10 cellular contexts compared by ENCODE assay signal in genomic region chr11:132632641-132633124, GRCh38.
A peak's percentile ranks its signal among the peaks of the same experiment; 100 is the strongest.
DNase-seq lines count a peak whose midpoint lies in the region; ATAC-seq and TF ChIP-seq lines count a peak whose summit lies in the region.
"Had no signal": no experiment of that assay in that cellular context is flagged by ENCODE, and none has a peak within 500 bp of the region (broad histone marks: within the 10 kb centered on the region; RNA-seq: fewer than 3 reads in every experiment).

No MANE protein-coding gene starts in this region.

- no peak overlapping the region for H2AK5ac ChIP-seq in mesendoderm (ENCODE audit: low read length)

- in situ Hi-C loops in GM13976 (cut with MboI; ENCODE audit: low sequenced_read_pairs, unreplicated experiment): no loop called here

- no peak overlapping the region for H2BK120ac ChIP-seq in mesendoderm (ENCODE audit: low read depth, low read length)

- H2BK5ac ChIP-seq in mesendoderm (ENCODE audit: low read length): no peak overlapping the region

- H3K4me3 ChIP-seq in mesendoderm (ENCODE audit: low read length): no peak overlapping the region
- H3K4me3 ChIP-seq: adrenal gland, thyroid gland had no signal

- H2BK15ac ChIP-seq in mesendoderm (replicated peaks; ENCODE audit: low read depth): no peak overlapping the region

- no peaks in the 10 kb centered on the region for H3K27me3 ChIP-seq in mesendoderm (ENCODE audit: insufficient read depth, low read length, poor library complexity)
- H3K27me3 ChIP-seq: adrenal gland, thyroid gland had no signal

- no peak overlapping the region for H3K9ac ChIP-seq in mesendoderm (ENCODE audit: low read length)

- no peaks in the 10 kb centered on the region for H3K79me1 ChIP-seq in mesendoderm (ENCODE audit: low read length)

- H3K23ac ChIP-seq in mesendoderm (ENCODE audit: low read length): no peak overlapping the region

- peak; percentile 88 for DNase-seq in DMS53 (lab: John Stamatoyannopoulos, UW)
- DNase-seq in NCI-H1694 treated with DMSO at 0.1 percent for 48 hours (lab: John Stamatoyannopoulos, UW): peak; percentile 39
- DNase-seq in brain pericyte (ENCODE audit: low read depth, low spot score): peak; percentile 13
- peak; percentile 49 for DNase-seq in mesendoderm
- no peak for DNase-seq in GM13976 (ENCODE audit: low spot score)
- DNase-seq in stimulated activated CD4-positive, alpha-beta T cell treated with anti-CD3 and anti-CD28 coated beads, Interleukin-1b, Interleukin-23, amount 100 ng/mL, for 48 hours: no peak
- DNase-seq: adrenal gland, thyroid gland had no signal

- H3K36me3 ChIP-seq in mesendoderm (ENCODE audit: control insufficient read depth, insufficient read depth, low read length): no peaks in the 10 kb centered on the region
- H3K36me3 ChIP-seq: adrenal gland, thyroid gland had no signal

- no peak overlapping the region for H3K27ac ChIP-seq in mesendoderm (ENCODE audit: low read depth, low read length)
- H3K27ac ChIP-seq: adrenal gland, thyroid gland had no signal

- H4K8ac ChIP-seq in mesendoderm (ENCODE audit: low read depth, low read length): no peak overlapping the region

- no peak for TF ChIP-seq CTCF in GM13976 (IDR thresholded peaks at IDR 0.05; ENCODE audit: borderline replicate concordance, control extremely low read depth, extremely low read depth, insufficient read depth, missing control alignments)

- no peak for ATAC-seq in GM18498 (IDR thresholded peaks at IDR 0.05; ENCODE audit: unreplicated experiment)
- no peak for ATAC-seq in HG03095 (IDR thresholded peaks at IDR 0.05; ENCODE audit: unreplicated experiment)

- no peak overlapping the region for H3K4ac ChIP-seq in mesendoderm (ENCODE audit: low read depth, low read length)

- H3K79me2 ChIP-seq in mesendoderm (ENCODE audit: control insufficient read depth, insufficient read depth, low read length): no peaks in the 10 kb centered on the region

- no peak overlapping the region for H3K4me2 ChIP-seq in mesendoderm (ENCODE audit: low read length)

- no peak overlapping the region for H4K5ac ChIP-seq in mesendoderm (ENCODE audit: low read length)

- no CpG with 5 or more reads among the region's 9 CpGs for WGBS in mesendoderm (ENCODE audit: extremely low coverage, insufficient coverage, low lambda C conversion rate)

- no peak overlapping the region for H3K56ac ChIP-seq in mesendoderm (ENCODE audit: low read length)

- no peak overlapping the region for H3K18ac ChIP-seq in mesendoderm (ENCODE audit: low read length)

- peaks cover 3% of the 10 kb centered on the region for H3K4me1 ChIP-seq in mesendoderm (ENCODE audit: control insufficient read depth, low read depth, low read length)
- H3K4me1 ChIP-seq: adrenal gland, thyroid gland had no signal

Comparison
In these comparisons a context has a peak if more than half of its experiments do, and no peak if none do; other contexts are left out.
1. DNase-seq: peak in DMS53 (single experiment), NCI-H1694 treated with DMSO at 0.1 percent for 48 hours (single experiment), brain pericyte (single experiment) and mesendoderm (single experiment); none in GM13976 (single experiment) and stimulated activated CD4-positive, alpha-beta T cell treated with anti-CD3 and anti-CD28 coated beads, Interleukin-1b, Interleukin-23, amount 100 ng/mL, for 48 hours (single experiment).